21 cellular contexts compared by ENCODE assay signal in the genomic region with DNA sequence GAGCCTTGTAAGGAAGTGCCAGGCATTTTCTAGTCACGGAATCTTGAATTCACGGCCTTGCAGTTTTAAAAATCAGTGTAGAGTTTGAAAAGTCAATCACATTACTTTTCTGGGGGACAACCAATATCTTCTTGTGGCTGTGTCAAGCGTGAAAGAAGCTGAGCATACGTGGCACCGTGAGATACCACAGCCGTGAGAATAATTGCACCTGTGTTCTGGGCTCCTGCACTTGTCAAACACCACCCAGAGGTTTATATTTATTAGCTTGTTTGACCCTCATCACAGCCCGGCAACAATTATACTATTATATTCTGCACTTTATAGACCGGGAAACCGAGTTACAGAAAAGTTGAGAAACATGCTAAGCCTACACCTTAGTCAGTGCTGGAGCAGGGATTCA. TPM values are rescaled to one million over a fixed set of nuclear protein-coding genes. Genes with fewer than 3 reads are reported as not detected.
DNase-seq lines count a peak whose midpoint lies in the region; ATAC-seq, FAIRE-seq and TF ChIP-seq lines count a peak whose summit lies in the region.
"Had no signal": no experiment of that assay in that cellular context is flagged by ENCODE, and none has a peak within 500 bp of the region (broad histone marks: within the 10 kb centered on the region; RNA-seq: fewer than 3 reads in every experiment).

No MANE protein-coding gene starts in this region.

- ATAC-seq in K562 (no peak), SK-N-SH treated with all-trans-retinoic acid at 6 μM for 48 hours (no peak), GM18873 (IDR thresholded peaks at IDR 0.05; ENCODE audit: low FRiP score, unreplicated experiment) (no peak)
- ATAC-seq: CD8-positive, alpha-beta T cell; GM23338; HCT116 had no signal

- H3K27me3 ChIP-seq in K562 (ENCODE audit: control insufficient read depth in 2 of 2, insufficient read depth in 2 of 2, low read length in 2 of 2) (peaks cover 0 to 4% of the 10 kb centered on the region in 2 experiments; a peak in 2 of 5 replicates), muscle layer of colon (ENCODE audit: control insufficient read depth in 1 of 2, insufficient read depth in 2 of 2, low read length in 2 of 2) (no peaks in the 10 kb centered on the region), sigmoid colon (no peaks in the 10 kb centered on the region)
- H3K27me3 ChIP-seq: BLaER1 had no signal

- TF ChIP-seq CTCF in K562 (IDR thresholded peaks at IDR 0.05 in 2 of 3, conservative IDR thresholded peaks at IDR 0.05 in 1 of 3; ENCODE audit: insufficient read depth in 2 of 3, low read depth in 1 of 3, low read length in 3 of 3) = no peak
- TF ChIP-seq CTCF in sigmoid colon (IDR thresholded peaks at IDR 0.05) = no peak

- H3K79me2 ChIP-seq in K562 (ENCODE audit: control insufficient read depth, insufficient read depth, low read length) = no peaks in the 10 kb centered on the region

- H4K20me1 ChIP-seq in K562 (replicated peaks; ENCODE audit: control insufficient read depth, insufficient read depth, low read length) = no peaks in the 10 kb centered on the region
- H4K20me1 ChIP-seq: BLaER1 had no signal

- peak; percentile 26 for FAIRE-seq in K562 (lab: Jason Lieb, UNC)
- FAIRE-seq: A204.1, G401.6, GM12892, GM19239 had no signal

- TF ChIP-seq POLR2A in K562 (conservative IDR thresholded peaks at IDR 0.05) = no peak
- TF ChIP-seq POLR2A in sigmoid colon (IDR thresholded peaks at IDR 0.05) = no peak

- TF ChIP-seq RAD21 in K562 (CRISPR knock-in tag; conservative IDR thresholded peaks at IDR 0.05 in 1 of 2, IDR thresholded peaks at IDR 0.05 in 1 of 2) = no peak

- intact Hi-C loops in K562 (cut with micrococcal nuclease) (no loop called here), sigmoid colon (cut with DNase I) (no loop called here)

- no peaks in the 10 kb centered on the region for H3K4me1 ChIP-seq in K562 (replicated peaks in 1 of 2; ENCODE audit: control insufficient read depth in 2 of 2, insufficient read depth in 2 of 2, low read length in 2 of 2)
- peaks cover 48% of the 10 kb centered on the region for H3K4me1 ChIP-seq in muscle layer of colon (ENCODE audit: insufficient read depth, low read length)
- peaks cover 0 to 80% (median 58%) of the 10 kb centered on the region in 4 donors for H3K4me1 ChIP-seq in sigmoid colon

- in situ Hi-C loops in K562 (cut with MboI) = no loop called here

- TF ChIP-seq EP300 in K562 (IDR thresholded peaks at IDR 0.05; ENCODE audit: low read length) (no peak), sigmoid colon (IDR thresholded peaks at IDR 0.05) (no peak)

- BruUV-seq in K562 (replicated peaks; lab: Mats Ljungman, UMichigan) = no TSS peak

- H3K27ac ChIP-seq in K562 (ENCODE audit: extremely low read depth, low read depth, low read length) = no peak overlapping the region
- H3K27ac ChIP-seq in muscle layer of colon (ENCODE audit: low read depth, low read length) = peak overlapping the region; percentile 36
- peak overlapping the region in 3 of 4 donors; percentile 86 to 93 (median 91) for H3K27ac ChIP-seq in sigmoid colon
- H3K27ac ChIP-seq: 22Rv1, BLaER1, C4-2B had no signal

- POLR2A ChIA-PET in K562 (lab: Yijun Ruan, JAX) = no interaction called here

- H3K9me3 ChIP-seq in K562 (replicated peaks; ENCODE audit: control insufficient read depth, insufficient read depth, low read depth, low read length) = no peaks in the 10 kb centered on the region; the same call in 1 of the 2 replicates
- H3K9me3 ChIP-seq in muscle layer of colon (ENCODE audit: low read length) = no peaks in the 10 kb centered on the region
- H3K9me3 ChIP-seq in sigmoid colon = no peaks in the 10 kb centered on the region
- H3K9me3 ChIP-seq: Caco-2 had no signal

- CTCF ChIA-PET in K562 (lab: Yijun Ruan, JAX; ENCODE audit: low intra/inter-chr PET ratio) = no interaction called here

- no peak overlapping the region for H2AFZ ChIP-seq in K562 (ENCODE audit: low read depth, low read length)
- H2AFZ ChIP-seq: GM23338 had no signal

- DNase-seq in K562 (ENCODE audit: extremely low read depth in 1 of 4, low spot score in 3 of 4) (no peak), sigmoid colon (no peak), germinal center (ENCODE audit: low spot score) (no peak)
- DNase-seq: Caco-2; CD4-positive, CD25-positive, alpha-beta regulatory T cell; CD8-positive, alpha-beta T cell; DMS153; DND-41; H9 had no signal

- H3K4me3 ChIP-seq in K562 = no peak overlapping the region
- H3K4me3 ChIP-seq in muscle layer of colon (ENCODE audit: low read depth in 1 of 2, low read length in 2 of 2) = no peak overlapping the region
- no peak overlapping the region for H3K4me3 ChIP-seq in sigmoid colon
- H3K4me3 ChIP-seq: BLaER1, GM23338 had no signal

- H3K36me3 ChIP-seq in K562 (ENCODE audit: control insufficient read depth, insufficient read depth, low read length) (no peaks in the 10 kb centered on the region), muscle layer of colon (ENCODE audit: insufficient read depth, low read length) (no peaks in the 10 kb centered on the region), sigmoid colon (no peaks in the 10 kb centered on the region)
- H3K36me3 ChIP-seq: BLaER1 had no signal

- H3K9ac ChIP-seq in K562 (ENCODE audit: insufficient read depth in 1 of 2, low read depth in 2 of 2, low read length in 2 of 2) (no peak overlapping the region), muscle layer of colon (ENCODE audit: low read length) (no peak overlapping the region)
- H3K9ac ChIP-seq: BLaER1 had no signal

- no peaks in the 10 kb centered on the region for H3K9me1 ChIP-seq in K562 (ENCODE audit: control insufficient read depth, insufficient read depth, low read length)

- WGBS in K562 (ENCODE audit: insufficient coverage, low coverage, missing lambda C conversion rate) = under 1% methylated on average over 9 of the region's 9 CpGs
- WGBS in sigmoid colon, 2 donors = 58 to 81% methylated on average over 9 of the region's 9 CpGs

- H3K4me2 ChIP-seq in K562 (ENCODE audit: insufficient read depth, low read length) = no peak overlapping the region
- H3K4me2 ChIP-seq: BLaER1, GM23338 had no signal

TF ChIP-seq in K562, 482 proteins besides CTCF, POLR2A, EP300 and RAD21:
- TF ChIP-seq TAF1 (IDR thresholded peaks at IDR 0.05; ENCODE audit: control insufficient read depth, extremely low read depth, insufficient read depth, low read length, severe bottlenecking) (no peak), KLF1 (tag; IDR thresholded peaks at IDR 0.05) (no peak), ZNF133 (CRISPR knock-in tag; IDR thresholded peaks at IDR 0.05) (no peak)
- TF ChIP-seq, protein P1, sequence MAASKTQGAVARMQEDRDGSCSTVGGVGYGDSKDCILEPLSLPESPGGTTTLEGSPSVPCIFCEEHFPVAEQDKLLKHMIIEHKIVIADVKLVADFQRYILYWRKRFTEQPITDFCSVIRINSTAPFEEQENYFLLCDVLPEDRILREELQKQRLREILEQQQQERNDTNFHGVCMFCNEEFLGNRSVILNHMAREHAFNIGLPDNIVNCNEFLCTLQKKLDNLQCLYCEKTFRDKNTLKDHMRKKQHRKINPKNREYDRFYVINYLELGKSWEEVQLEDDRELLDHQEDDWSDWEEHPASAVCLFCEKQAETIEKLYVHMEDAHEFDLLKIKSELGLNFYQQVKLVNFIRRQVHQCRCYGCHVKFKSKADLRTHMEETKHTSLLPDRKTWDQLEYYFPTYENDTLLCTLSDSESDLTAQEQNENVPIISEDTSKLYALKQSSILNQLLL (CRISPR knock-in tag; IDR thresholded peaks at IDR 0.05; ENCODE audit: borderline replicate concordance) = no peak

TF ChIP-seq in SK-N-SH treated with all-trans-retinoic acid at 6 μM for 48 hours, 23 proteins besides CTCF, POLR2A, EP300 and RAD21 (continues in another document):
- TF ChIP-seq, protein P2, sequence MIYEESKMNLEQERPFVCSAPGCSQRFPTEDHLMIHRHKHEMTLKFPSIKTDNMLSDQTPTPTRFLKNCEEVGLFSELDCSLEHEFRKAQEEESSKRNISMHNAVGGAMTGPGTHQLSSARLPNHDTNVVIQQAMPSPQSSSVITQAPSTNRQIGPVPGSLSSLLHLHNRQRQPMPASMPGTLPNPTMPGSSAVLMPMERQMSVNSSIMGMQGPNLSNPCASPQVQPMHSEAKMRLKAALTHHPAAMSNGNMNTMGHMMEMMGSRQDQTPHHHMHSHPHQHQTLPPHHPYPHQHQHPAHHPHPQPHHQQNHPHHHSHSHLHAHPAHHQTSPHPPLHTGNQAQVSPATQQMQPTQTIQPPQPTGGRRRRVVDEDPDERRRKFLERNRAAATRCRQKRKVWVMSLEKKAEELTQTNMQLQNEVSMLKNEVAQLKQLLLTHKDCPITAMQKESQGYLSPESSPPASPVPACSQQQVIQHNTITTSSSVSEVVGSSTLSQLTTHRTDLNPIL (CRISPR knock-in tag; IDR thresholded peaks at IDR 0.05; ENCODE audit: low read depth) = no peak
- TF ChIP-seq RARB (CRISPR knock-in tag; IDR thresholded peaks at IDR 0.05) (no peak), ZFP30 (CRISPR knock-in tag; IDR thresholded peaks at IDR 0.05) (no peak)

RNA-seq across cellular contexts. Expression of a gene that starts 45.2 kb away (rescaled TPM):
- 6.3 and 18.9 TPM in 2 replicates for total RNA-seq in K562 (2011; cell fraction: chromatin; rRNA removed; ENCODE audit: low replicate concordance)
- total RNA-seq in K562 (2011; cell fraction: nucleolus; rRNA removed) = 4.2 and 5.5 TPM in 2 replicates
- 9.4 and 9.5 TPM in 2 replicates for total RNA-seq in K562 (2011; cell fraction: nucleoplasm; rRNA removed)
- total RNA-seq in K562 (2014; rRNA removed) = 12.0 and 12.8 TPM in 2 replicates
- 15.8 and 21.2 TPM in 2 replicates for total RNA-seq in K562 (2014; rRNA removed; fragmentation: Illumina TruSeq; extraction: Trizol)
- 13.5 and 16.1 TPM in 2 replicates for total RNA-seq in K562 (2015; rRNA removed; fragmentation: Illumina TruSeq; extraction: Trizol)
- total RNA-seq in K562 (2021) = 11.4 and 15.8 TPM in 2 replicates
- 9.0 and 13.7 TPM in 2 replicates for polyA plus RNA-seq in K562 (2011; rRNA removed)
- 5.5 and 6.0 TPM in 2 replicates for polyA plus RNA-seq in K562 (2011; cell fraction: cytosol; rRNA removed)
- polyA plus RNA-seq in K562 (2011; cell fraction: nucleus; rRNA removed) = 10.7 and 12.0 TPM in 2 replicates
- 13.4 and 28.2 TPM in 2 replicates for polyA plus RNA-seq in K562 (2012)
- polyA plus RNA-seq in K562 (2014; fragmentation: Illumina TruSeq; extraction: Trizol) = 14.9 and 15.5 TPM in 2 replicates
- 1 to 10 TPM; 4.3 to 4.8 TPM for polyA plus RNA-seq in K562 (2014; fragmentation: Nextera tagmentation; extraction: Ambion mirVana)
- 14.4 and 15.0 TPM in 2 replicates for polyA plus RNA-seq in K562 (2014; rRNA removed)
- 8.7 and 10.8 TPM in 2 replicates for polyA minus RNA-seq in K562 (2011; rRNA and poly(A)+ RNA removed)
- polyA minus RNA-seq in K562 (2011; cell fraction: cytosol; rRNA and poly(A)+ RNA removed) = 4.1 and 5.2 TPM in 2 replicates
- 5.5 and 7.9 TPM in 2 replicates for polyA minus RNA-seq in K562 (2011; cell fraction: nucleus; rRNA and poly(A)+ RNA removed)
- 100 to 1,000 TPM; 116 to 205 (median 170) TPM for total RNA-seq in sigmoid colon
- polyA plus RNA-seq in sigmoid colon = 100 to 1,000 TPM in 1 of 3 donors, 10 to 100 TPM in 2; 26.4 to 143 (median 58.3) TPM

Comparison
In these comparisons a context has a peak if more than half of its experiments do, and no peak if none do; other contexts are left out.
1. RNA of a gene that starts 45.2 kb away (total RNA-seq): 116 to 205 TPM in sigmoid colon; 4.2 to 21.2 TPM in K562; every median in the first group is over 4 times any median in the second.